ENCODE assay signal across 9 cellular contexts in genomic region chr16:21301895-21302291, GRCh38. TPM values are rescaled to one million over a fixed set of nuclear protein-coding genes. Genes with fewer than 3 reads are reported as not detected.
DNase-seq lines count a peak whose midpoint lies in the region; ATAC-seq, FAIRE-seq and TF ChIP-seq lines count a peak whose summit lies in the region.
"Had no signal": no experiment of that assay in that cellular context is flagged by ENCODE, and none has a peak within 500 bp of the region (broad histone marks: within the 10 kb centered on the region; RNA-seq: fewer than 3 reads in every experiment).

No MANE protein-coding gene starts in this region.

- peaks cover 25% of the 10 kb centered on the region for H3K79me2 ChIP-seq in keratinocyte (ENCODE audit: control insufficient read depth, insufficient read depth, low read length)

- H3K36me3 ChIP-seq in keratinocyte (ENCODE audit: control insufficient read depth in 2 of 2, extremely low read depth in 1 of 2, insufficient read depth in 2 of 2, low read length in 2 of 2) = no peaks in the 10 kb centered on the region
- H3K36me3 ChIP-seq in thoracic aorta = no peaks in the 10 kb centered on the region

- POLR2A ChIA-PET in activated CD8-positive, alpha-beta T cell treated with anti-CD3 and anti-CD28 coated beads, Interleukin-2, amount 10 ng/mL, durations not matched to agents 7 days and 5 days (lab: Charles Lee) = no interaction called here

- no peak for ATAC-seq in activated CD8-positive, alpha-beta T cell treated with anti-CD3 and anti-CD28 coated beads, Interleukin-2, amount 10 ng/mL, durations not matched to agents 7 days and 5 days
- no peak for ATAC-seq in thoracic aorta (ENCODE audit: insufficient number of reproducible peaks, low FRiP score, low read depth)
- no peak for ATAC-seq in HG03025 (IDR thresholded peaks at IDR 0.05; ENCODE audit: low FRiP score, unreplicated experiment)
- no peak for ATAC-seq in GM18861 (IDR thresholded peaks at IDR 0.05; ENCODE audit: unreplicated experiment)

- no peaks in the 10 kb centered on the region for H4K20me1 ChIP-seq in keratinocyte (ENCODE audit: control insufficient read depth, extremely low read depth, insufficient read depth, low read length)

- dilution Hi-C loops in keratinocyte (cut with MboI; ENCODE audit: extremely low pct_ligation_motif_present, low sequenced_read_pairs) = no loop called here

- peak overlapping the region; percentile 100 for H3K27ac ChIP-seq in keratinocyte (ENCODE audit: control insufficient read depth, insufficient read depth, low read length)
- no peak overlapping the region for H3K27ac ChIP-seq in thoracic aorta

- H3K9me3 Mint-ChIP-seq in activated CD4-positive, alpha-beta T cell treated with anti-CD3 and anti-CD28 coated beads, Interleukin-2, amount 10 ng/mL, durations not matched to agents 24 days and 14 days = no peaks in the 10 kb centered on the region
- H3K9me3 Mint-ChIP-seq in activated CD8-positive, alpha-beta T cell treated with anti-CD3 and anti-CD28 coated beads, Interleukin-2, amount 10 ng/mL, durations not matched to agents 7 days and 5 days (ENCODE audit: insufficient read depth) = no peaks in the 10 kb centered on the region

- no peak for DNase-seq in activated CD4-positive, alpha-beta T cell treated with anti-CD3 and anti-CD28 coated beads, Interleukin-2, amount 10 ng/mL, durations not matched to agents 24 days and 14 days
- DNase-seq in activated CD4-positive, alpha-beta T cell treated with anti-CD3 and anti-CD28 coated beads, Interleukin-2, amount 50 U/mL, for 48 hours = no peak
- DNase-seq in activated CD8-positive, alpha-beta T cell treated with anti-CD3 and anti-CD28 coated beads, Interleukin-2, amount 10 ng/mL, durations not matched to agents 7 days and 5 days = no peak
- DNase-seq in keratinocyte (ENCODE audit: low read depth, low spot score) (no peak), thoracic aorta (ENCODE audit: low spot score) (no peak), retina (no peak)

- peaks cover 27% of the 10 kb centered on the region for H3K27me3 Mint-ChIP-seq in activated CD4-positive, alpha-beta T cell treated with anti-CD3 and anti-CD28 coated beads, Interleukin-2, amount 10 ng/mL, durations not matched to agents 24 days and 14 days
- peaks cover 45% of the 10 kb centered on the region for H3K27me3 Mint-ChIP-seq in activated CD8-positive, alpha-beta T cell treated with anti-CD3 and anti-CD28 coated beads, Interleukin-2, amount 10 ng/mL, durations not matched to agents 7 days and 5 days (ENCODE audit: low read depth)

- H3K9ac ChIP-seq in keratinocyte (ENCODE audit: control insufficient read depth, extremely low read depth, insufficient read depth, low read length) = peak overlapping the region; percentile 99

- H3K27me3 ChIP-seq in keratinocyte (ENCODE audit: control insufficient read depth, extremely low read depth, insufficient read depth, low read length) = no peaks in the 10 kb centered on the region
- H3K27me3 ChIP-seq in thoracic aorta (replicated peaks; ENCODE audit: insufficient read depth) = no peaks in the 10 kb centered on the region

- TF ChIP-seq CTCF in keratinocyte (optimal IDR thresholded peaks at IDR 0.05 in 1 of 3, IDR thresholded peaks at IDR 0.05 in 1 of 3, conservative IDR thresholded peaks at IDR 0.05 in 1 of 3; ENCODE audit: extremely low read depth in 1 of 3, insufficient read depth in 2 of 3, low read length in 3 of 3) (no peak), thoracic aorta (IDR thresholded peaks at IDR 0.05) (no peak)

- no peak overlapping the region for H3K27ac Mint-ChIP-seq in activated CD4-positive, alpha-beta T cell treated with anti-CD3 and anti-CD28 coated beads, Interleukin-2, amount 10 ng/mL, durations not matched to agents 24 days and 14 days
- H3K27ac Mint-ChIP-seq in activated CD8-positive, alpha-beta T cell treated with anti-CD3 and anti-CD28 coated beads, Interleukin-2, amount 10 ng/mL, durations not matched to agents 7 days and 5 days = no peak overlapping the region

- H3K4me3 Mint-ChIP-seq in activated CD4-positive, alpha-beta T cell treated with anti-CD3 and anti-CD28 coated beads, Interleukin-2, amount 10 ng/mL, durations not matched to agents 24 days and 14 days = peak overlapping the region; percentile 86
- H3K4me3 Mint-ChIP-seq in activated CD8-positive, alpha-beta T cell treated with anti-CD3 and anti-CD28 coated beads, Interleukin-2, amount 10 ng/mL, durations not matched to agents 7 days and 5 days = peak overlapping the region; percentile 84

- H2AFZ ChIP-seq in keratinocyte (ENCODE audit: control insufficient read depth, low read length) = no peak overlapping the region

- H3K4me3 ChIP-seq in keratinocyte (ENCODE audit: control insufficient read depth in 2 of 3, extremely low read depth in 1 of 3, insufficient read depth in 2 of 3, low read depth in 1 of 3, low read length in 3 of 3) (peak overlapping the region; percentile 65 to 99 (median 74)), thoracic aorta (peak overlapping the region; percentile 85)

- peaks cover 25% of the 10 kb centered on the region for H3K4me1 Mint-ChIP-seq in activated CD4-positive, alpha-beta T cell treated with anti-CD3 and anti-CD28 coated beads, Interleukin-2, amount 10 ng/mL, durations not matched to agents 24 days and 14 days
- peaks cover 22% of the 10 kb centered on the region for H3K4me1 Mint-ChIP-seq in activated CD8-positive, alpha-beta T cell treated with anti-CD3 and anti-CD28 coated beads, Interleukin-2, amount 10 ng/mL, durations not matched to agents 7 days and 5 days (ENCODE audit: low read depth)

- intact Hi-C loops in activated CD4-positive, alpha-beta T cell treated with anti-CD3 and anti-CD28 coated beads, Interleukin-2, amount 10 ng/mL, durations not matched to agents 24 days and 14 days (cut with micrococcal nuclease) = loop anchor here (2.0 to 10.0 kb wide), 4 partner anchors 23 to 497 kb away; partner anchors contain the start of genes CRYM, ERI2, LDAF1 and REXO5

- no peaks in the 10 kb centered on the region for H3K9me1 ChIP-seq in keratinocyte (ENCODE audit: control insufficient read depth, extremely low read depth, insufficient read depth, low read length)

- peak overlapping the region; percentile 99 for H3K4me2 ChIP-seq in keratinocyte (ENCODE audit: control insufficient read depth, extremely low read depth, insufficient read depth, low read depth, low read length)

- peaks cover 21% of the 10 kb centered on the region for H3K4me1 ChIP-seq in keratinocyte (ENCODE audit: control insufficient read depth, extremely low read depth, insufficient read depth, low read length)
- peaks cover 0 to 10% of the 10 kb centered on the region in 2 donors for H3K4me1 ChIP-seq in thoracic aorta (ENCODE audit: control insufficient read depth in 1 of 2, low read depth in 2 of 2)

- H3K9me3 ChIP-seq in keratinocyte (ENCODE audit: control insufficient read depth, low read depth, low read length) (no peaks in the 10 kb centered on the region), thoracic aorta (no peaks in the 10 kb centered on the region)

- CTCF ChIA-PET in activated CD8-positive, alpha-beta T cell treated with anti-CD3 and anti-CD28 coated beads, Interleukin-2, amount 10 ng/mL, durations not matched to agents 7 days and 5 days (lab: Charles Lee) = interaction anchor here (1.9 to 2.0 kb wide), 2 partner anchors 113 to 144 kb away, joined by 7 to 9 read pairs; partner anchors contain the start of gene LDAF1

- no peak for FAIRE-seq in keratinocyte (lab: Jason Lieb, UNC)
- FAIRE-seq: G401.6 had no signal

- no peaks in the 10 kb centered on the region for H3K36me3 Mint-ChIP-seq in activated CD4-positive, alpha-beta T cell treated with anti-CD3 and anti-CD28 coated beads, Interleukin-2, amount 10 ng/mL, durations not matched to agents 24 days and 14 days (ENCODE audit: low read depth)
- H3K36me3 Mint-ChIP-seq in activated CD8-positive, alpha-beta T cell treated with anti-CD3 and anti-CD28 coated beads, Interleukin-2, amount 10 ng/mL, durations not matched to agents 7 days and 5 days (ENCODE audit: low read depth) = no peaks in the 10 kb centered on the region

RNA-seq across cellular contexts. Expression of gene CRYM, which starts 23.8 kb away (rescaled TPM):
- total RNA-seq in activated CD4-positive, alpha-beta T cell treated with anti-CD3 and anti-CD28 coated beads, Interleukin-2, amount 10 ng/mL, durations not matched to agents 24 days and 14 days = not detected in 2 replicates
- total RNA-seq in activated CD8-positive, alpha-beta T cell treated with anti-CD3 and anti-CD28 coated beads, Interleukin-2, amount 10 ng/mL, durations not matched to agents 7 days and 5 days = not detected
- polyA plus RNA-seq in keratinocyte = 0.10 to 0.18 TPM (median 0.17 TPM) in 3 replicates
- 6.6 TPM for polyA plus RNA-seq in keratinocyte (2011; ENCODE audit: low read depth)
- polyA plus RNA-seq in keratinocyte (2011; cell fraction: cytosol; rRNA removed) = 0.10 and 0.19 TPM in 2 replicates
- polyA plus RNA-seq in keratinocyte (2011; cell fraction: nucleus; rRNA removed) = 0.73 and 1.6 TPM in 2 replicates
- 0.16 and 2.9 TPM in 2 replicates for polyA plus RNA-seq in keratinocyte (2012; ENCODE audit: low replicate concordance)
- polyA minus RNA-seq in keratinocyte = 0.13 to 1.2 TPM in 2 of 3 replicates, not detected in the other
- not detected for polyA minus RNA-seq in keratinocyte (2011; cell fraction: cytosol; rRNA and poly(A)+ RNA removed)
- polyA minus RNA-seq in keratinocyte (2011; cell fraction: nucleus; rRNA and poly(A)+ RNA removed) = 1.1 and 2.3 TPM in 2 replicates
- not detected for total RNA-seq in thoracic aorta
